8 cellular contexts compared by ENCODE assay signal in genomic region chr7:23106491-23106800, GRCh38. TPM values are rescaled to one million over a fixed set of nuclear protein-coding genes. Genes with fewer than 3 reads are reported as not detected.
DNase-seq lines count a peak whose midpoint lies in the region; ATAC-seq and TF ChIP-seq lines count a peak whose summit lies in the region.

No MANE protein-coding gene starts in this region.

- no peaks in the 10 kb centered on the region for H3K27me3 Mint-ChIP-seq in naive thymus-derived CD8-positive, alpha-beta T cell

- CTCF ChIA-PET in AG04449 (lab: Yijun Ruan, JAX) = interaction anchor here (1.1 to 4.5 kb wide), 9 partner anchors 9 to 547 kb away, joined by 3 to 25 read pairs (median 5); no protein-coding TSS in a partner anchor

- H3K4me1 Mint-ChIP-seq in naive thymus-derived CD8-positive, alpha-beta T cell = peaks cover 27 to 53% (median 48%) of the 10 kb centered on the region in 4 donors

- H3K27ac ChIP-seq in epithelial cell of prostate = peak overlapping the region; percentile 84

- H3K4me3 ChIP-seq in AG04449 (ENCODE audit: low read depth, low read length) = peak overlapping the region; percentile 96

- peak overlapping the region; percentile 87 to 99 (median 96) for H3K4me3 Mint-ChIP-seq in naive thymus-derived CD8-positive, alpha-beta T cell

- H3K36me3 Mint-ChIP-seq in naive thymus-derived CD8-positive, alpha-beta T cell = peaks cover 0 to 6% (median 0%) of the 10 kb centered on the region in 3 donors

- no peak for DNase-seq in AG04449 (ENCODE audit: low read depth, low spot score)
- DNase-seq in SW480 (ENCODE audit: low spot score) = peak; percentile 73
- no peak for DNase-seq in epithelial cell of prostate (ENCODE audit: low read depth, low spot score)
- DNase-seq in naive thymus-derived CD8-positive, alpha-beta T cell = peak in 2 of 10 donors; percentile 37 to 69
- no peak for DNase-seq in SIG-M5 treated with dmso at 0.1 percent for 504 hours (lab: John Stamatoyannopoulos, UW; ENCODE audit: unreplicated experiment)
- DNase-seq in T-helper 9 cell = no peak

- H3K9me3 Mint-ChIP-seq in naive thymus-derived CD8-positive, alpha-beta T cell = no peaks in the 10 kb centered on the region

- POLR2A ChIA-PET in AG04449 (lab: Yijun Ruan, JAX) = interaction anchor here (0.6 to 2.0 kb wide), 5 partner anchors 8 to 1467 kb away, joined by 3 to 9 read pairs (median 4); partner anchors contain the start of gene PALS2
- POLR2A ChIA-PET in naive thymus-derived CD8-positive, alpha-beta T cell (lab: Charles Lee) = interaction anchor here (0.7 to 2.3 kb wide), 8 partner anchors 8 to 433 kb away, joined by 3 to 47 read pairs (median 4); partner anchors contain the start of genes NUP42 and TOMM7

- ATAC-seq in GM18511 (IDR thresholded peaks at IDR 0.05; ENCODE audit: unreplicated experiment) (peak; percentile 27), HG03175 (IDR thresholded peaks at IDR 0.05; ENCODE audit: unreplicated experiment) (peak; percentile 20)
- ATAC-seq in naive thymus-derived CD8-positive, alpha-beta T cell = peak; percentile 12 to 13

- H3K27ac Mint-ChIP-seq in naive thymus-derived CD8-positive, alpha-beta T cell = peak overlapping the region; percentile 86 to 99 (median 97)

- TF ChIP-seq CTCF in AG04449 (IDR thresholded peaks at IDR 0.05; ENCODE audit: insufficient read depth, low read length, missing control alignments) = no peak

RNA-seq across cellular contexts. Expression of gene KLHL7, which starts 0.9 kb away (rescaled TPM):
- total RNA-seq in naive thymus-derived CD8-positive, alpha-beta T cell = 10 to 100 TPM; 29.9 to 32.3 TPM
- 10 to 100 TPM; 19.7 to 29.7 (median 22.5) TPM for polyA plus RNA-seq in naive thymus-derived CD8-positive, alpha-beta T cell
